ENCODE assay signal across 15 cellular contexts in genomic region chr5:43049216-43049615, GRCh38.
"Had no signal": no experiment of that assay in that cellular context is flagged by ENCODE, and none has a peak within 500 bp of the region (broad histone marks: within the 10 kb centered on the region; RNA-seq: fewer than 3 reads in every experiment).

No MANE protein-coding gene starts in this region.

- FAIRE-seq: colon, urothelium cell line had no signal

- H3K36me3 ChIP-seq: cardiac muscle cell had no signal

- H3K27me3 ChIP-seq: ascending aorta, tibial artery had no signal

- DNase-seq: activated CD4-positive, alpha-beta T cell treated with anti-CD3 and anti-CD28 coated beads, Interleukin-2, amount 50 U/mL, for 1 hour; activated CD8-positive, alpha-beta memory T cell treated with anti-CD3 and anti-CD28 coated beads for 24 hours; activated naive CD4-positive, alpha-beta T cell treated with Interleukin-2 at 50 U/mL for 16 hours; immature natural killer cell; left cardiac atrium; naive thymus-derived CD8-positive, alpha-beta T cell; stimulated activated CD4-positive, alpha-beta T cell treated with anti-CD3 and anti-CD28 coated beads, Interleukin-4, amount 100 ng/mL, for 24 hours; stimulated activated naive CD4-positive, alpha-beta T cell; T-helper 9 cell; tibial artery had no signal

- H3K9me3 ChIP-seq: ascending aorta, tibial artery had no signal

- H3K4me3 ChIP-seq: ascending aorta, cardiac muscle cell, skin epidermis, tibial artery had no signal
